17 cellular contexts compared by ENCODE assay signal in genomic region chr4:147479376-147479775, GRCh38. TPM values are rescaled to one million over a fixed set of nuclear protein-coding genes. Genes with fewer than 3 reads are reported as not detected.
DNase-seq lines count a peak whose midpoint lies in the region; TF ChIP-seq lines count a peak whose summit lies in the region.
"Had no signal": no experiment of that assay in that cellular context is flagged by ENCODE, and none has a peak within 500 bp of the region (broad histone marks: within the 10 kb centered on the region; RNA-seq: fewer than 3 reads in every experiment).

No MANE protein-coding gene starts in this region.

- H2BK15ac ChIP-seq in H9 (ENCODE audit: low read depth, low read length) = no peak overlapping the region

- no peak overlapping the region for H3K18ac ChIP-seq in H9 (ENCODE audit: insufficient read length, low read depth, low read length)

- H3K4me1 Mint-ChIP-seq in chondrocyte (ENCODE audit: low read depth) (peaks cover 39% of the 10 kb centered on the region), mesothelial cell of epicardium (peaks cover 32% of the 10 kb centered on the region), H9 (peaks cover 12 to 17% of the 10 kb centered on the region in 2 experiments; a peak in 3 of 4 replicates)
- H3K4me1 Mint-ChIP-seq: CD4-positive, CD25-positive, alpha-beta regulatory T cell had no signal

- H2AK5ac ChIP-seq in H9 (ENCODE audit: insufficient read length, low read length) = no peak overlapping the region

- H3K9ac ChIP-seq in H9 (ENCODE audit: extremely low read depth, insufficient read length, low read length) = no peak overlapping the region

- H3K27me3 ChIP-seq in ascending aorta = no peaks in the 10 kb centered on the region
- H3K27me3 ChIP-seq in uterus = no peaks in the 10 kb centered on the region
- H3K27me3 ChIP-seq in H9 (ENCODE audit: insufficient read depth, low read length) = peaks cover 13% of the 10 kb centered on the region; the same call in 1 of the 2 replicates

- no peak overlapping the region for H3K14ac ChIP-seq in H9 (ENCODE audit: insufficient read depth, low read length)

- H3K79me2 ChIP-seq in H9 (ENCODE audit: insufficient read depth, low read length) = no peaks in the 10 kb centered on the region; the same call in 1 of the 2 replicates

- H3K4ac ChIP-seq in H9 (ENCODE audit: low read depth, low read length) = no peak overlapping the region

- H3K9me3 Mint-ChIP-seq in chondrocyte (ENCODE audit: low read depth) (no peaks in the 10 kb centered on the region), mesothelial cell of epicardium (peaks cover 36% of the 10 kb centered on the region), H9 (no peaks in the 10 kb centered on the region; a peak in 1 of 5 replicates)
- H3K9me3 Mint-ChIP-seq: GM23338 had no signal

- H3K36me3 Mint-ChIP-seq in chondrocyte (ENCODE audit: low read depth) = peaks cover 2% of the 10 kb centered on the region
- H3K36me3 Mint-ChIP-seq in mesothelial cell of epicardium = peaks cover 6% of the 10 kb centered on the region
- H3K36me3 Mint-ChIP-seq in H9 (ENCODE audit: insufficient read depth in 1 of 3, low read depth in 3 of 3) = no peaks in the 10 kb centered on the region
- H3K36me3 Mint-ChIP-seq: CD4-positive, CD25-positive, alpha-beta regulatory T cell had no signal

- H2BK5ac ChIP-seq in H9 (ENCODE audit: insufficient read length, low read length) = no peak overlapping the region

- no peak overlapping the region for H4K8ac ChIP-seq in H9 (replicated peaks; ENCODE audit: insufficient read length, low read depth, low read length)

- H2BK12ac ChIP-seq in H9 (ENCODE audit: insufficient read length, low read depth, low read length) = no peak overlapping the region

- H3K4me3 Mint-ChIP-seq in chondrocyte (ENCODE audit: unreplicated experiment) = no peak overlapping the region
- H3K4me3 Mint-ChIP-seq in mesothelial cell of epicardium = peak overlapping the region; percentile 90
- H3K4me3 Mint-ChIP-seq in H9 = no peak overlapping the region
- H3K4me3 Mint-ChIP-seq: CD4-positive, CD25-positive, alpha-beta regulatory T cell had no signal

- H3K79me1 ChIP-seq in H9 (ENCODE audit: insufficient read depth, low read depth, low read length, poor library complexity, severe bottlenecking) = no peaks in the 10 kb centered on the region

- H3K23me2 ChIP-seq in H9 (ENCODE audit: insufficient read length, low read depth, low read length, poor library complexity, severe bottlenecking) = peaks cover 9% of the 10 kb centered on the region

- no peaks in the 10 kb centered on the region for H3K36me3 ChIP-seq in ascending aorta
- no peaks in the 10 kb centered on the region for H3K36me3 ChIP-seq in uterus

- no peak overlapping the region for H3K56ac ChIP-seq in H9 (ENCODE audit: insufficient read length, low read depth, low read length)

- H2BK20ac ChIP-seq in H9 (ENCODE audit: low read depth, low read length, poor library complexity, severe bottlenecking) = no peak overlapping the region

- H3K27ac ChIP-seq in ascending aorta (peak overlapping the region; percentile 92 to 96), uterus (peak overlapping the region; percentile 87 to 89), caudate nucleus (ENCODE audit: low read depth, low read length) (no peak overlapping the region), H9 (ENCODE audit: insufficient read length, low read depth, low read length) (no peak overlapping the region)

- H4K5ac ChIP-seq in H9 (ENCODE audit: insufficient read length, low read depth, low read length) = no peak overlapping the region

- H4K20me1 ChIP-seq in H9 (ENCODE audit: control insufficient read depth, insufficient read depth, insufficient read length) = no peaks in the 10 kb centered on the region

- H3K27me3 Mint-ChIP-seq in chondrocyte (ENCODE audit: low read depth) (no peaks in the 10 kb centered on the region), mesothelial cell of epicardium (ENCODE audit: low read depth) (no peaks in the 10 kb centered on the region), H9 (ENCODE audit: low read depth) (peaks cover 43% of the 10 kb centered on the region)

- H3K9me3 ChIP-seq in ascending aorta (no peaks in the 10 kb centered on the region), uterus (no peaks in the 10 kb centered on the region), H9 (ENCODE audit: control insufficient read depth, low read depth, low read length) (no peaks in the 10 kb centered on the region)
- H3K9me3 ChIP-seq: Caco-2 had no signal

- no peak overlapping the region for H2AFZ ChIP-seq in H9 (ENCODE audit: low read length)

- no peak for TF ChIP-seq POLR2A in uterus (IDR thresholded peaks at IDR 0.05)

- H3K4me1 ChIP-seq in ascending aorta (peaks cover 6 to 15% of the 10 kb centered on the region in 2 donors), uterus (no peaks in the 10 kb centered on the region), H9 (ENCODE audit: insufficient read depth, low read length) (peaks cover 2% of the 10 kb centered on the region; the same call in 1 of the 2 replicates)
- H3K4me1 ChIP-seq: Caco-2 had no signal

- no peak overlapping the region for H2BK120ac ChIP-seq in H9 (ENCODE audit: low read depth, low read length, poor library complexity, severe bottlenecking)

- H3K23ac ChIP-seq in H9 (ENCODE audit: insufficient read length, low read depth, low read length) = no peak overlapping the region

- no peak overlapping the region for H3K4me2 ChIP-seq in H9 (ENCODE audit: insufficient read depth, insufficient read length, low read length)
- H3K4me2 ChIP-seq: GM23338 had no signal

- intact Hi-C loops in ascending aorta (cut with DNase I) = loop anchor here (2.0 kb wide), 1 partner anchor 17 kb away; no protein-coding TSS in a partner anchor
- intact Hi-C loops in uterus (cut with DNase I; ENCODE audit: low total_unique reads) = no loop called here

- WGBS in H9 (ENCODE audit: extremely low coverage, insufficient read length, low lambda C conversion rate) = no CpG with 5 or more reads among the region's 2 CpGs

- no peak for DNase-seq in ascending aorta (ENCODE audit: low spot score in 2 of 2)
- no peak for DNase-seq in chondrocyte (ENCODE audit: low spot score)
- no peak for DNase-seq in mesothelial cell of epicardium (ENCODE audit: low spot score in 2 of 2, unreplicated experiment in 2 of 2)
- DNase-seq in uterus = no peak
- DNase-seq in activated effector memory CD4-positive, alpha-beta T cell treated with Interleukin-2 at 50 U/mL for 16 hours = no peak
- DNase-seq in caudate nucleus (lab: John Stamatoyannopoulos, UW) = no peak
- no peak for DNase-seq in H9
- DNase-seq: Caco-2; CD4-positive, CD25-positive, alpha-beta regulatory T cell; DMS153; NCI-H187; NCI-H2107; NCI-H510A; NCI-H748 treated with DMSO at 0.1 percent for 48 hours; NK-92 treated with Interleukin-12 subunit alpha and Interleukin-12 subunit beta, amount 100 ng/mL, for 24 hours had no signal

- TF ChIP-seq CTCF in ascending aorta (IDR thresholded peaks at IDR 0.05) (no peak), chondrocyte (IDR thresholded peaks at IDR 0.05) (no peak), mesothelial cell of epicardium (IDR thresholded peaks at IDR 0.05; ENCODE audit: unreplicated experiment) (no peak), uterus (IDR thresholded peaks at IDR 0.05) (no peak), H9 (conservative IDR thresholded peaks at IDR 0.05) (no peak)

- no peak overlapping the region for H3K4me3 ChIP-seq in ascending aorta
- H3K4me3 ChIP-seq in uterus = no peak overlapping the region
- H3K4me3 ChIP-seq: GM23338 had no signal

- no peak overlapping the region for H4K91ac ChIP-seq in H9 (ENCODE audit: insufficient read length, low read depth, low read length)

- no peak overlapping the region for H3T11ph ChIP-seq in H9 (ENCODE audit: low read length)

- H3K27ac Mint-ChIP-seq in chondrocyte (ENCODE audit: unreplicated experiment) (peak overlapping the region; percentile 94), mesothelial cell of epicardium (peak overlapping the region; percentile 96), H9 (no peak overlapping the region)
- H3K27ac Mint-ChIP-seq: GM23338 had no signal

RNA-seq across cellular contexts. Expression of gene EDNRA, which starts 1.5 kb away (rescaled TPM):
- total RNA-seq in ascending aorta (31.4 TPM), chondrocyte (58.3 to 136 TPM (median 135 TPM) in 3 replicates), mesothelial cell of epicardium (135 to 140 TPM (median 135 TPM) in 3 replicates), uterus (100 to 1,000 TPM in 1 of 4 donors, 10 to 100 TPM in 2, 1 to 10 TPM in 1; 9.7 to 206 (median 42.0) TPM), H9 (2021) (0.75 and 1.6 TPM in 2 replicates)
- total RNA-seq: CD4-positive, CD25-positive, alpha-beta regulatory T cell; OCI-LY7 had no signal

Comparison
In these comparisons a context has a peak if more than half of its experiments do, and no peak if none do; other contexts are left out.
1. H3K27ac ChIP-seq: peak in ascending aorta (2 of 2) and uterus (2 of 2); none in caudate nucleus (single experiment) and H9 (single experiment).
2. H3K27ac Mint-ChIP-seq: peak in chondrocyte (single experiment) and mesothelial cell of epicardium (single experiment); none in H9 (0 of 3).